ENCODE assay signal across 16 cellular contexts in genomic region chr10:96858706-96859050, GRCh38. TPM values are rescaled to one million over a fixed set of nuclear protein-coding genes. Genes with fewer than 3 reads are reported as not detected.
A peak's percentile ranks its signal among the peaks of the same experiment; 100 is the strongest.
DNase-seq lines count a peak whose midpoint lies in the region; ATAC-seq and TF ChIP-seq lines count a peak whose summit lies in the region.
"Had no signal": no experiment of that assay in that cellular context is flagged by ENCODE, and none has a peak within 500 bp of the region (broad histone marks: within the 10 kb centered on the region; RNA-seq: fewer than 3 reads in every experiment).

No MANE protein-coding gene starts in this region.

- no peak for TF ChIP-seq RAD21 in IMR-90 (IDR thresholded peaks at IDR 0.05; ENCODE audit: low read length)

- dilution Hi-C loops in IMR-90 (cut with HindIII; ENCODE audit: low sequenced_read_pairs, unreplicated experiment), result no loop called here

- no peak overlapping the region for H3T11ph ChIP-seq in H9 (ENCODE audit: low read length)

- CTCF ChIA-PET in IMR-90 (lab: Yijun Ruan, JAX), result no interaction called here

- DNase-seq in EH (ENCODE audit: low read depth) (peak; percentile 56), IMR-90 (no peak), cerebellum (ENCODE audit: low spot score) (peak; percentile 67), prostate gland (ENCODE audit: low spot score) (no peak), H9 (no peak), GOT3 (lab: John Stamatoyannopoulos, UW) (no peak), AG08395 (ENCODE audit: low spot score) (no peak)
- DNase-seq: ACHN; CD8-positive, alpha-beta memory T cell; KG1; MM.1S; NCI-H1105; NCI-H187; NCI-H446 had no signal

- TF ChIP-seq POLR2A in IMR-90 (IDR thresholded peaks at IDR 0.05; ENCODE audit: low read depth, low read length) (no peak), prostate gland (IDR thresholded peaks at IDR 0.05) (no peak)

- H3K4me2 ChIP-seq in IMR-90 (ENCODE audit: low read depth, low read length) (no peak overlapping the region), H9 (ENCODE audit: insufficient read depth, insufficient read length, low read length) (no peak overlapping the region)

- no TSS peak for BruUV-seq in IMR-90 (replicated peaks; lab: Mats Ljungman, UMichigan)

- no peak overlapping the region for H2BK15ac ChIP-seq in IMR-90 (ENCODE audit: low read depth, low read length)
- H2BK15ac ChIP-seq in H9 (ENCODE audit: low read depth, low read length), result no peak overlapping the region

- H3K18ac ChIP-seq in IMR-90 (ENCODE audit: low read depth, low read length) (no peak overlapping the region), H9 (ENCODE audit: insufficient read length, low read depth, low read length) (no peak overlapping the region)

- H4K91ac ChIP-seq in IMR-90 (ENCODE audit: insufficient read depth, low read depth, low read length) (no peak overlapping the region), H9 (ENCODE audit: insufficient read length, low read depth, low read length) (no peak overlapping the region)

- intact Hi-C loops in IMR-90 (cut with micrococcal nuclease) (no loop called here), prostate gland (cut with DNase I) (no loop called here)

- no peak for TF ChIP-seq CTCF in IMR-90 (conservative IDR thresholded peaks at IDR 0.05; ENCODE audit: low read depth, low read length)
- TF ChIP-seq CTCF in prostate gland (IDR thresholded peaks at IDR 0.05), result no peak
- no peak for TF ChIP-seq CTCF in H9 (conservative IDR thresholded peaks at IDR 0.05)

- H2BK5ac ChIP-seq in IMR-90 (ENCODE audit: low read depth, low read length, poor library complexity, severe bottlenecking) (no peak overlapping the region), H9 (ENCODE audit: insufficient read length, low read length) (no peak overlapping the region)

- H3K23me2 ChIP-seq in H9 (ENCODE audit: insufficient read length, low read depth, low read length, poor library complexity, severe bottlenecking), result no peaks in the 10 kb centered on the region

- H2BK12ac ChIP-seq in H9 (ENCODE audit: insufficient read length, low read depth, low read length), result no peak overlapping the region

- no CpG with 5 or more reads among the region's 2 CpGs for WGBS in IMR-90 (ENCODE audit: extremely low coverage in 2 of 2, insufficient read length in 1 of 2), 2 experiments
- 31% methylated on average over 2 of the region's 2 CpGs for WGBS in prostate gland
- WGBS in H9 (ENCODE audit: extremely low coverage, insufficient read length, low lambda C conversion rate), result no CpG with 5 or more reads among the region's 2 CpGs

- H3K4me3 ChIP-seq in IMR-90 (ENCODE audit: insufficient read depth, low read depth, low read length), result no peak overlapping the region
- no peak overlapping the region for H3K4me3 ChIP-seq in prostate gland
- H3K4me3 ChIP-seq: SJSA1 had no signal

- H3K9me1 ChIP-seq in IMR-90 (ENCODE audit: insufficient read depth, low read length), result peaks cover 9% of the 10 kb centered on the region

- in situ Hi-C loops in IMR-90 (cut with MboI; ENCODE audit: low sequenced_read_pairs), result loop anchor here (5.0 kb wide), 1 partner anchor 34 kb away; no protein-coding TSS in a partner anchor

- H3K9me3 ChIP-seq in IMR-90 (ENCODE audit: control insufficient read depth, insufficient read depth, low read length) (no peaks in the 10 kb centered on the region), prostate gland (no peaks in the 10 kb centered on the region), H9 (ENCODE audit: control insufficient read depth, low read depth, low read length) (no peaks in the 10 kb centered on the region)
- H3K9me3 ChIP-seq: SJSA1 had no signal

- H4K8ac ChIP-seq in IMR-90 (ENCODE audit: low read depth in 2 of 2, low read length in 2 of 2) (no peak overlapping the region), H9 (replicated peaks; ENCODE audit: insufficient read length, low read depth, low read length) (no peak overlapping the region)

- H3K4ac ChIP-seq in IMR-90 (ENCODE audit: low read depth, low read length), result no peak overlapping the region
- H3K4ac ChIP-seq in H9 (ENCODE audit: low read depth, low read length), result no peak overlapping the region

- H3K79me2 ChIP-seq in H9 (ENCODE audit: insufficient read depth, low read length), result peaks cover 6% of the 10 kb centered on the region; the same call in 1 of the 2 replicates

- H4K5ac ChIP-seq in IMR-90 (ENCODE audit: low read depth, low read length) (no peak overlapping the region), H9 (ENCODE audit: insufficient read length, low read depth, low read length) (no peak overlapping the region)

- no peak overlapping the region for H2BK120ac ChIP-seq in IMR-90 (ENCODE audit: low read depth, low read length)
- H2BK120ac ChIP-seq in H9 (ENCODE audit: low read depth, low read length, poor library complexity, severe bottlenecking), result no peak overlapping the region

- H3K36me3 ChIP-seq in IMR-90 (ENCODE audit: control insufficient read depth, insufficient read depth, low read length) (peaks cover 10% of the 10 kb centered on the region), prostate gland (no peaks in the 10 kb centered on the region)

- no peak overlapping the region for H3K14ac ChIP-seq in IMR-90 (replicated peaks; ENCODE audit: low read depth, low read length)
- no peak overlapping the region for H3K14ac ChIP-seq in H9 (ENCODE audit: insufficient read depth, low read length)

- H3K27me3 Mint-ChIP-seq in H9 (ENCODE audit: low read depth), result no peaks in the 10 kb centered on the region
- H3K27me3 Mint-ChIP-seq: CD8-positive, alpha-beta memory T cell had no signal

- H3K27me3 ChIP-seq in IMR-90 (ENCODE audit: control insufficient read depth, insufficient read depth, low read length) (no peaks in the 10 kb centered on the region), prostate gland (replicated peaks; ENCODE audit: insufficient read depth) (no peaks in the 10 kb centered on the region), H9 (ENCODE audit: insufficient read depth, low read length) (no peaks in the 10 kb centered on the region)
- H3K27me3 ChIP-seq: SJSA1 had no signal

- H2AFZ ChIP-seq in IMR-90 (replicated peaks; ENCODE audit: low read length, poor library complexity), result no peak overlapping the region
- H2AFZ ChIP-seq in H9 (ENCODE audit: low read length), result no peak overlapping the region

- H3K23ac ChIP-seq in IMR-90 (ENCODE audit: low read depth, low read length), result no peak overlapping the region
- H3K23ac ChIP-seq in H9 (ENCODE audit: insufficient read length, low read depth, low read length), result no peak overlapping the region

- H2AK9ac ChIP-seq in IMR-90 (replicated peaks; ENCODE audit: low read depth, low read length, poor library complexity), result no peak overlapping the region

- H3K9me3 Mint-ChIP-seq in H9, result no peaks in the 10 kb centered on the region
- H3K9me3 Mint-ChIP-seq: CD8-positive, alpha-beta memory T cell had no signal

- peaks cover 33 to 72% of the 10 kb centered on the region in 2 experiments for H3K79me1 ChIP-seq in IMR-90 (ENCODE audit: low read depth in 1 of 2, low read length in 2 of 2)
- peaks cover 3% of the 10 kb centered on the region for H3K79me1 ChIP-seq in H9 (ENCODE audit: insufficient read depth, low read depth, low read length, poor library complexity, severe bottlenecking)

- H2AK5ac ChIP-seq in IMR-90 (ENCODE audit: low read depth, low read length) (no peak overlapping the region), H9 (ENCODE audit: insufficient read length, low read length) (no peak overlapping the region)

- H3K36me3 Mint-ChIP-seq in H9 (ENCODE audit: insufficient read depth in 1 of 3, low read depth in 3 of 3), result peaks cover 2 to 29% (median 21%) of the 10 kb centered on the region in 3 experiments; a peak in 6 of 7 replicates

- no peak overlapping the region for H3K4me3 Mint-ChIP-seq in H9

- ATAC-seq in IMR-90 (ENCODE audit: low read depth), result peak; percentile 40; the same call in 1 of the 2 replicates
- ATAC-seq: HCT116 had no signal

- POLR2A ChIA-PET in IMR-90 (lab: Charles Lee; ENCODE audit: unreplicated experiment), result no interaction called here

- H4K20me1 ChIP-seq in IMR-90 (ENCODE audit: insufficient read depth, low read length) (peaks cover 51% of the 10 kb centered on the region), H9 (ENCODE audit: control insufficient read depth, insufficient read depth, insufficient read length) (no peaks in the 10 kb centered on the region)

- no peak overlapping the region for H2BK20ac ChIP-seq in IMR-90 (ENCODE audit: low read depth, low read length)
- H2BK20ac ChIP-seq in H9 (ENCODE audit: low read depth, low read length, poor library complexity, severe bottlenecking), result no peak overlapping the region

- peak overlapping the region in 1 of 3 experiments; percentile 36; a peak in 1 of 7 replicates for H3K27ac Mint-ChIP-seq in H9

- H3K4me1 ChIP-seq in IMR-90 (ENCODE audit: control insufficient read depth, insufficient read depth, low read length) (peaks cover 5% of the 10 kb centered on the region; the same call in 1 of the 2 replicates), prostate gland (replicated peaks) (peaks cover 5% of the 10 kb centered on the region), H9 (ENCODE audit: insufficient read depth, low read length) (no peaks in the 10 kb centered on the region)

- H3K56ac ChIP-seq in IMR-90 (ENCODE audit: extremely low read depth, insufficient read depth, low read length) (no peak overlapping the region), H9 (ENCODE audit: insufficient read length, low read depth, low read length) (no peak overlapping the region)

- H3K4me1 Mint-ChIP-seq in H9, result peaks cover 20 to 34% of the 10 kb centered on the region in 2 experiments

- H3K27ac ChIP-seq in IMR-90 (ENCODE audit: insufficient read depth, low read length), result no peak overlapping the region
- peak overlapping the region; percentile 11 to 25 for H3K27ac ChIP-seq in prostate gland
- H3K27ac ChIP-seq in H9 (ENCODE audit: insufficient read length, low read depth, low read length), result no peak overlapping the region
- H3K27ac ChIP-seq: SJSA1 had no signal

- H3K9ac ChIP-seq in IMR-90 (ENCODE audit: low read depth, low read length), result no peak overlapping the region
- H3K9ac ChIP-seq in H9 (ENCODE audit: extremely low read depth, insufficient read length, low read length), result no peak overlapping the region

TF ChIP-seq in IMR-90, 13 proteins besides CTCF, POLR2A, EP300 and RAD21 (continues in another document):
- TF ChIP-seq RFX5 (IDR thresholded peaks at IDR 0.05; ENCODE audit: low read depth, low read length) (no peak), FOS (IDR thresholded peaks at IDR 0.05; ENCODE audit: low read depth, low read length) (no peak), MAFK (IDR thresholded peaks at IDR 0.05; ENCODE audit: low read depth, low read length) (no peak), MAZ (IDR thresholded peaks at IDR 0.05; ENCODE audit: borderline replicate concordance, low read depth, low read length) (no peak), CHD1 (IDR thresholded peaks at IDR 0.05; ENCODE audit: low read depth, low read length) (no peak)

RNA-seq across cellular contexts. Expression of gene LCOR, which starts 26.6 kb away (rescaled TPM):
- 25.8 and 36.9 TPM in 2 replicates for total RNA-seq in IMR-90 (2012; rRNA removed)
- 3.4 and 3.7 TPM in 2 replicates for polyA plus RNA-seq in IMR-90 (2012; rRNA removed)
- polyA plus RNA-seq in IMR-90 (2012; cell fraction: cytosol; rRNA removed), result 0.82 and 1.1 TPM in 2 replicates
- 2.3 and 6.1 TPM in 2 replicates for polyA plus RNA-seq in IMR-90 (2012; cell fraction: nucleus; rRNA removed; ENCODE audit: low replicate concordance)
- 107 TPM for total RNA-seq in cerebellum
- total RNA-seq in prostate gland, result 10 to 100 TPM; 32.8 to 40.0 TPM
- 39.8 and 42.1 TPM in 2 replicates for total RNA-seq in H9 (2021)

Comparison
In these comparisons a context has a peak if more than half of its experiments do, and no peak if none do; other contexts are left out.
1. DNase-seq: peak in EH (single experiment) and cerebellum (single experiment); none in IMR-90 (single experiment), prostate gland (single experiment), H9 (single experiment), GOT3 (single experiment) and AG08395 (single experiment).
2. H3K27ac ChIP-seq: peak in prostate gland (2 of 2); none in IMR-90 (single experiment) and H9 (single experiment).